Comparison of ENCODE assay signal across 18 cellular contexts in the genomic region with DNA sequence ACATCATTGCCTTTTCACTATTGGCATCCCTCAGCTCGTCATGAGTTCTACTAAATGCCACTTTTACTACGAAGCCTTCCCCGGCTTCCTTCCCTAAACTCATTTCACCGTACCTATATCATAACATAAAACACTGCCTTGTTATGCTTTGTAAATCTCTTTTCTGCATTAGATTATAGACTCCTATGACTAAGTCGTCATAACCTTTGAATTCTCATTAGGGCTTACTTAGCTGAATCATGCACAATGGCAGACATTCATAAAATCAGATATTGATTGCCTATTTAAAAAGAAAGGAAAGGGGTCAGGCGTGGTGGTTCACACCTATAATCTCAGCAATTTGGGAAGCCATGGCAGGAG. TPM values are rescaled to one million over a fixed set of nuclear protein-coding genes. Genes with fewer than 3 reads are reported as not detected.
DNase-seq lines count a peak whose midpoint lies in the region; ATAC-seq, FAIRE-seq and TF ChIP-seq lines count a peak whose summit lies in the region.
"Had no signal": no experiment of that assay in that cellular context is flagged by ENCODE, and none has a peak within 500 bp of the region (broad histone marks: within the 10 kb centered on the region; RNA-seq: fewer than 3 reads in every experiment).

No MANE protein-coding gene starts in this region.

- H3K4me1 Mint-ChIP-seq in T-helper 17 cell (peaks cover 27% of the 10 kb centered on the region), naive B cell (peaks cover 38 to 60% (median 46%) of the 10 kb centered on the region in 3 donors), osteocyte (ENCODE audit: unreplicated experiment) (peaks cover 7% of the 10 kb centered on the region), endothelial cell (ENCODE audit: unreplicated experiment) (no peaks in the 10 kb centered on the region)

- H3K27me3 Mint-ChIP-seq in T-helper 17 cell: no peaks in the 10 kb centered on the region
- H3K27me3 Mint-ChIP-seq in naive B cell: no peaks in the 10 kb centered on the region
- no peaks in the 10 kb centered on the region for H3K27me3 Mint-ChIP-seq in osteocyte (ENCODE audit: unreplicated experiment)
- H3K27me3 Mint-ChIP-seq in endothelial cell (ENCODE audit: unreplicated experiment): peaks cover 4% of the 10 kb centered on the region
- H3K27me3 Mint-ChIP-seq: CD8-positive, alpha-beta memory T cell had no signal

- DNase-seq in SIG-M5 treated with dmso at 0.1 percent for 504 hours (lab: John Stamatoyannopoulos, UW; ENCODE audit: unreplicated experiment) (peak; percentile 25), SIG-M5 (lab: John Stamatoyannopoulos, UW) (no peak), GM18507 (ENCODE audit: extremely low spot score, insufficient read length, low read depth) (no peak), T-helper 17 cell (no peak), naive B cell (no peak), osteocyte (ENCODE audit: extremely low spot score, unreplicated experiment) (no peak), NCI-H1694 treated with DMSO at 0.1 percent for 48 hours (lab: John Stamatoyannopoulos, UW) (no peak), endothelial cell (ENCODE audit: low spot score) (no peak)
- DNase-seq: activated CD4-positive, alpha-beta T cell treated with anti-CD3 and anti-CD28 coated beads, Interleukin-2, amount 50 U/mL, for 4 hours; activated gamma-delta T cell treated with Interleukin-2 at 50 U/mL for 16 hours; CD8-positive, alpha-beta memory T cell; endodermal cell; foreskin melanocyte; NCI-H146; NCI-H446; sigmoid colon; stimulated activated CD4-positive, alpha-beta T cell treated with anti-CD3 and anti-CD28 coated beads, Interleukin-4, amount 100 ng/mL, for 24 hours had no signal

- H3K9me3 Mint-ChIP-seq in naive B cell (peaks cover 0 to 24% (median 11%) of the 10 kb centered on the region in 7 donors), osteocyte (ENCODE audit: unreplicated experiment) (peaks cover 18% of the 10 kb centered on the region), endothelial cell (ENCODE audit: unreplicated experiment) (no peaks in the 10 kb centered on the region)

- no peak for TF ChIP-seq CTCF in osteocyte (IDR thresholded peaks at IDR 0.05)
- TF ChIP-seq CTCF in endothelial cell (IDR thresholded peaks at IDR 0.05; ENCODE audit: unreplicated experiment): no peak

- peak; percentile 66 for FAIRE-seq in GM18507 (lab: Jason Lieb, UNC)
- FAIRE-seq: H1 had no signal

- H3K9me3 ChIP-seq in T-helper 17 cell (ENCODE audit: control insufficient read depth, low read length, poor library complexity, severe bottlenecking): no peaks in the 10 kb centered on the region

- H3K27ac Mint-ChIP-seq in T-helper 17 cell (peak overlapping the region; percentile 5), naive B cell (peak overlapping the region in 5 of 6 donors; percentile 8 to 54 (median 25)), osteocyte (ENCODE audit: unreplicated experiment) (no peak overlapping the region), endothelial cell (ENCODE audit: unreplicated experiment) (no peak overlapping the region)
- H3K27ac Mint-ChIP-seq: endodermal cell had no signal

- ATAC-seq in T-helper 17 cell (peak; percentile 2), naive B cell (ENCODE audit: low read depth in 2 of 2) (peak; percentile 18 to 34)

- H3K4me3 Mint-ChIP-seq in T-helper 17 cell (peak overlapping the region; percentile 46), naive B cell (peak overlapping the region in 7 of 8 donors; percentile 5 to 80 (median 53)), osteocyte (ENCODE audit: unreplicated experiment) (no peak overlapping the region), endothelial cell (ENCODE audit: unreplicated experiment) (no peak overlapping the region)
- H3K4me3 Mint-ChIP-seq: CD8-positive, alpha-beta memory T cell; endodermal cell had no signal

- peaks cover 11% of the 10 kb centered on the region for H3K36me3 Mint-ChIP-seq in T-helper 17 cell (ENCODE audit: low read depth)
- peaks cover 24 to 38% of the 10 kb centered on the region in 2 donors for H3K36me3 Mint-ChIP-seq in naive B cell
- H3K36me3 Mint-ChIP-seq in osteocyte (ENCODE audit: unreplicated experiment): peaks cover 16% of the 10 kb centered on the region
- peaks cover 4% of the 10 kb centered on the region for H3K36me3 Mint-ChIP-seq in endothelial cell (ENCODE audit: low read depth, unreplicated experiment)

RNA-seq across cellular contexts. Expression of a gene that starts 21.0 kb away (rescaled TPM):
- total RNA-seq in T-helper 17 cell (1,000 to 10,000 TPM; 1,109 to 1,137 TPM), osteocyte (107 and 121 TPM in 2 replicates), endothelial cell (ENCODE audit: unreplicated experiment) (79.8 TPM)
- polyA plus RNA-seq in naive B cell (ENCODE audit: low read depth in 6 of 6): 1,000 to 10,000 TPM in 3 of 6 donors, 100 to 1,000 TPM in 3; 644 to 1,809 (median 1,004) TPM

Comparison
In these comparisons a context has a peak if more than half of its experiments do, and no peak if none do; other contexts are left out.
1. H3K27ac Mint-ChIP-seq: peak in T-helper 17 cell (single experiment) and naive B cell (5 of 6); none in osteocyte (single experiment) and endothelial cell (single experiment).
2. H3K4me3 Mint-ChIP-seq: peak in T-helper 17 cell (single experiment) and naive B cell (7 of 8); none in osteocyte (single experiment) and endothelial cell (single experiment).